Comparison of ENCODE assay signal across 13 cellular contexts in the genomic region with DNA sequence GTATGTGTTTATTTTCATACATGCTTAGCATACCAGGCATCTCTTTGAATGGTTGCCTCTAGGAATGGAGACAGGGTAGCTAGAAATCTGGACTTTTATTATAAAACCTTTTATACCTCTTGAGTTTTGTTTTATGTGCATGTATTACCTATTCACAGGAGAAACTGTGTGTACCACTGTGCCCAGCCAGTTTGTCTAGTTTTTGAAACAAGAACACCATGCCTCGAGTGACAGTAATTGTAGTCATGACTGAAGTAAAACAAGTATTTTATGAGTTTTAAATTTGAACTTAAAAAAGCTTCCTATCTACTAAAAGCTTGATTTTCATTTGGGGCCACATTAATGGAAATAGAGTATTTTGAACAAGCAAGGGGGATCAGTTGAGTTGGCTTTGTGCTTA. TPM values are rescaled to one million over a fixed set of nuclear protein-coding genes. Genes with fewer than 3 reads are reported as not detected.
DNase-seq lines count a peak whose midpoint lies in the region; TF ChIP-seq lines count a peak whose summit lies in the region.
"Had no signal": no experiment of that assay in that cellular context is flagged by ENCODE, and none has a peak within 500 bp of the region (broad histone marks: within the 10 kb centered on the region; RNA-seq: fewer than 3 reads in every experiment).

No MANE protein-coding gene starts in this region.

- H3K27me3 Mint-ChIP-seq in chondrocyte (ENCODE audit: low read depth) (no peaks in the 10 kb centered on the region), osteocyte (ENCODE audit: unreplicated experiment) (no peaks in the 10 kb centered on the region), type B pancreatic cell (no peaks in the 10 kb centered on the region)
- H3K27me3 Mint-ChIP-seq: CD4-positive, CD25-positive, alpha-beta regulatory T cell; IgD-negative memory B cell had no signal

- H3K36me3 Mint-ChIP-seq in chondrocyte (ENCODE audit: low read depth): peaks cover 13% of the 10 kb centered on the region
- peaks cover 13% of the 10 kb centered on the region for H3K36me3 Mint-ChIP-seq in osteocyte (ENCODE audit: unreplicated experiment)
- H3K36me3 Mint-ChIP-seq in type B pancreatic cell: peaks cover 21% of the 10 kb centered on the region
- H3K36me3 Mint-ChIP-seq: IgD-negative memory B cell had no signal

- DNase-seq in LNCaP clone FGC (ENCODE audit: low read depth): peak; percentile 52
- no peak for DNase-seq in chondrocyte (ENCODE audit: low spot score)
- DNase-seq in osteocyte (ENCODE audit: extremely low spot score, unreplicated experiment): no peak
- DNase-seq in type B pancreatic cell (ENCODE audit: extremely low spot score, unreplicated experiment): no peak
- no peak for DNase-seq in SKM-1 (lab: John Stamatoyannopoulos, UW; ENCODE audit: unreplicated experiment)
- DNase-seq in HPDE6-E6E7 (ENCODE audit: extremely low spot score): no peak
- DNase-seq in MV-4-11 (lab: John Stamatoyannopoulos, UW): no peak
- DNase-seq: ACHN; CD4-positive, CD25-positive, alpha-beta regulatory T cell; HCEC 1CT; KG1 had no signal

- H3K4me3 ChIP-seq in LNCaP clone FGC (ENCODE audit: low read depth, low read length): no peak overlapping the region
- H3K4me3 ChIP-seq: BLaER1 treated with 17β-estradiol and CSF1 and Interleukin-3, amounts not matched to agents 10 nM and 100 nM had no signal

- H3K4me1 Mint-ChIP-seq in chondrocyte (ENCODE audit: low read depth) (peaks cover 39% of the 10 kb centered on the region), osteocyte (ENCODE audit: unreplicated experiment) (peaks cover 40% of the 10 kb centered on the region), type B pancreatic cell (ENCODE audit: unreplicated experiment) (peaks cover 22% of the 10 kb centered on the region)
- H3K4me1 Mint-ChIP-seq: IgD-negative memory B cell had no signal

- TF ChIP-seq CTCF in LNCaP clone FGC (IDR thresholded peaks at IDR 0.05; ENCODE audit: control insufficient read depth, extremely low read depth, insufficient read depth): no peak
- no peak for TF ChIP-seq CTCF in chondrocyte (IDR thresholded peaks at IDR 0.05)
- no peak for TF ChIP-seq CTCF in osteocyte (IDR thresholded peaks at IDR 0.05)
- TF ChIP-seq CTCF in type B pancreatic cell (conservative IDR thresholded peaks at IDR 0.05): no peak

- H3K27ac Mint-ChIP-seq in chondrocyte (ENCODE audit: unreplicated experiment) (peak overlapping the region; percentile 65), osteocyte (ENCODE audit: unreplicated experiment) (peak overlapping the region; percentile 82), type B pancreatic cell (peak overlapping the region; percentile 13)
- H3K27ac Mint-ChIP-seq: CD4-positive, CD25-positive, alpha-beta regulatory T cell; IgD-negative memory B cell had no signal

- H3K4me3 Mint-ChIP-seq in chondrocyte (ENCODE audit: unreplicated experiment) (no peak overlapping the region), osteocyte (ENCODE audit: unreplicated experiment) (no peak overlapping the region), type B pancreatic cell (no peak overlapping the region)
- H3K4me3 Mint-ChIP-seq: CD4-positive, CD25-positive, alpha-beta regulatory T cell; IgD-negative memory B cell had no signal

- H3K9me3 Mint-ChIP-seq in chondrocyte (ENCODE audit: low read depth) (no peaks in the 10 kb centered on the region), osteocyte (ENCODE audit: unreplicated experiment) (no peaks in the 10 kb centered on the region), type B pancreatic cell (no peaks in the 10 kb centered on the region)
- H3K9me3 Mint-ChIP-seq: CD4-positive, CD25-positive, alpha-beta regulatory T cell; IgD-negative memory B cell had no signal

RNA-seq across cellular contexts. Expression of gene SNTB2, which starts 57.4 kb away (rescaled TPM):
- total RNA-seq in chondrocyte (38.4 to 49.5 TPM (median 49.1 TPM) in 3 replicates), osteocyte (39.6 and 45.6 TPM in 2 replicates), type B pancreatic cell (ENCODE audit: low replicate concordance) (20.9 and 22.2 TPM in 2 replicates)

Comparison
In these comparisons a context has a peak if more than half of its experiments do, and no peak if none do; other contexts are left out.
1. H3K27ac Mint-ChIP-seq: peak in every context shown above with its lines; median percentile 82 in osteocyte; 65 in chondrocyte; 13 in type B pancreatic cell.